Comparison of ENCODE assay signal across 1 cellular context in the genomic region with DNA sequence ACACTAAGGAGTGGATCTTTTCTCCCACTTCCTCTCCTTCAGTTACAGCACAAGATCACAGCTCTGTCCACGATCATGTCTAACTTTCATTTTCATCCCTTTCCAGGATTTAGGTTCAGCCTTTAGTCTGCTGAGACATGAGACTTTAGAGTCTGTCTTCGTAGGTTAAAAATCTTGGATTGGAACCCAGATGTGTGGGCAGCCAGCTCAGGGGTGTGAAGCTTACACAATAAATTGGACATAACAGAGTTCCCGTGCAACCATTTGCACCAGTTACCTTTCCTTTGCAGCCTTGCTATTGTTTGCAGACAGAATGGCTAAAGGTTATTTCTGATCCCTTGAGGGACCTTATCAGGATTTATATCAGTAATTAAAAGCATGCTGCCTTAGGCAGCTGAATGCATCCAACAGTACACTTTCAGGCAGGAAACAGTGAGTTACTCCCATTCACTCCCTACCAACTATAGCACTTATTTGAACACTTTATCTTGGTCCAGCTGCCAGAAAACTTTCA.
TF ChIP-seq lines count a peak whose summit lies in the region.

No MANE protein-coding gene starts in this region.

TF ChIP-seq in A549, 52 proteins besides CTCF, POLR2A, EP300 and RAD21 (continued from another document):
- no peak for TF ChIP-seq MAZ (IDR thresholded peaks at IDR 0.05; ENCODE audit: borderline replicate concordance, low read depth, low read length)
- TF ChIP-seq BHLHE40 (IDR thresholded peaks at IDR 0.05; ENCODE audit: low read depth, low read length): no peak
- TF ChIP-seq, protein P1, sequence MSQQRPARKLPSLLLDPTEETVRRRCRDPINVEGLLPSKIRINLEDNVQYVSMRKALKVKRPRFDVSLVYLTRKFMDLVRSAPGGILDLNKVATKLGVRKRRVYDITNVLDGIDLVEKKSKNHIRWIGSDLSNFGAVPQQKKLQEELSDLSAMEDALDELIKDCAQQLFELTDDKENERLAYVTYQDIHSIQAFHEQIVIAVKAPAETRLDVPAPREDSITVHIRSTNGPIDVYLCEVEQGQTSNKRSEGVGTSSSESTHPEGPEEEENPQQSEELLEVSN (IDR thresholded peaks at IDR 0.05; ENCODE audit: borderline replicate concordance, low read depth): no peak
- TF ChIP-seq, protein P2, sequence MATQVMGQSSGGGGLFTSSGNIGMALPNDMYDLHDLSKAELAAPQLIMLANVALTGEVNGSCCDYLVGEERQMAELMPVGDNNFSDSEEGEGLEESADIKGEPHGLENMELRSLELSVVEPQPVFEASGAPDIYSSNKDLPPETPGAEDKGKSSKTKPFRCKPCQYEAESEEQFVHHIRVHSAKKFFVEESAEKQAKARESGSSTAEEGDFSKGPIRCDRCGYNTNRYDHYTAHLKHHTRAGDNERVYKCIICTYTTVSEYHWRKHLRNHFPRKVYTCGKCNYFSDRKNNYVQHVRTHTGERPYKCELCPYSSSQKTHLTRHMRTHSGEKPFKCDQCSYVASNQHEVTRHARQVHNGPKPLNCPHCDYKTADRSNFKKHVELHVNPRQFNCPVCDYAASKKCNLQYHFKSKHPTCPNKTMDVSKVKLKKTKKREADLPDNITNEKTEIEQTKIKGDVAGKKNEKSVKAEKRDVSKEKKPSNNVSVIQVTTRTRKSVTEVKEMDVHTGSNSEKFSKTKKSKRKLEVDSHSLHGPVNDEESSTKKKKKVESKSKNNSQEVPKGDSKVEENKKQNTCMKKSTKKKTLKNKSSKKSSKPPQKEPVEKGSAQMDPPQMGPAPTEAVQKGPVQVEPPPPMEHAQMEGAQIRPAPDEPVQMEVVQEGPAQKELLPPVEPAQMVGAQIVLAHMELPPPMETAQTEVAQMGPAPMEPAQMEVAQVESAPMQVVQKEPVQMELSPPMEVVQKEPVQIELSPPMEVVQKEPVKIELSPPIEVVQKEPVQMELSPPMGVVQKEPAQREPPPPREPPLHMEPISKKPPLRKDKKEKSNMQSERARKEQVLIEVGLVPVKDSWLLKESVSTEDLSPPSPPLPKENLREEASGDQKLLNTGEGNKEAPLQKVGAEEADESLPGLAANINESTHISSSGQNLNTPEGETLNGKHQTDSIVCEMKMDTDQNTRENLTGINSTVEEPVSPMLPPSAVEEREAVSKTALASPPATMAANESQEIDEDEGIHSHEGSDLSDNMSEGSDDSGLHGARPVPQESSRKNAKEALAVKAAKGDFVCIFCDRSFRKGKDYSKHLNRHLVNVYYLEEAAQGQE (IDR thresholded peaks at IDR 0.05): no peak
- no peak for TF ChIP-seq ESRRA (IDR thresholded peaks at IDR 0.05; ENCODE audit: borderline replicate concordance, low read length)
- TF ChIP-seq KDM1A (IDR thresholded peaks at IDR 0.05; ENCODE audit: low read depth): no peak
- TF ChIP-seq ZNF302 (CRISPR knock-in tag; IDR thresholded peaks at IDR 0.05): no peak
- no peak for TF ChIP-seq HOXB13 (CRISPR knock-in tag; IDR thresholded peaks at IDR 0.05; ENCODE audit: low read depth)
- no peak for TF ChIP-seq RNF2 (IDR thresholded peaks at IDR 0.05; ENCODE audit: borderline replicate concordance, low read depth)
- no peak for TF ChIP-seq ZSCAN20 (CRISPR knock-in tag; IDR thresholded peaks at IDR 0.05)
- no peak for TF ChIP-seq HOXB5 (CRISPR knock-in tag; IDR thresholded peaks at IDR 0.05)
- no peak for TF ChIP-seq NFE2L2 (conservative IDR thresholded peaks at IDR 0.05; ENCODE audit: low read length)
- no peak for TF ChIP-seq EHF (CRISPR knock-in tag; IDR thresholded peaks at IDR 0.05)
- no peak for TF ChIP-seq ZC3H11A (IDR thresholded peaks at IDR 0.05)
- no peak for TF ChIP-seq EHMT2 (IDR thresholded peaks at IDR 0.05; ENCODE audit: low read depth)
- TF ChIP-seq FOSL2 (IDR thresholded peaks at IDR 0.05): no peak
- no peak for TF ChIP-seq FOSL2 (CRISPR knock-in tag; IDR thresholded peaks at IDR 0.05)
